22 cellular contexts compared by ENCODE assay signal in genomic region chr3:123644358-123644757, GRCh38.
"Had no signal": no experiment of that assay in that cellular context is flagged by ENCODE, and none has a peak within 500 bp of the region (broad histone marks: within the 10 kb centered on the region; RNA-seq: fewer than 3 reads in every experiment).

No MANE protein-coding gene starts in this region.

- H3K4me2 ChIP-seq: smooth muscle cell had no signal

- H3K27me3 ChIP-seq: body of pancreas, gastrocnemius medialis, heart right ventricle, neutrophil, pancreas, right lobe of liver, tibial nerve, vagina had no signal

- H3K4me1 ChIP-seq: body of pancreas, gastrocnemius medialis, pancreas, right lobe of liver, vagina had no signal

- H3K4me3 ChIP-seq: body of pancreas, gastrocnemius medialis, heart right ventricle, pancreas, right lobe of liver, smooth muscle cell, tibial nerve, vagina had no signal

- H3K4me1 Mint-ChIP-seq: activated CD4-positive, alpha-beta T cell treated with anti-CD3 and anti-CD28 coated beads for 36 hours; natural killer cell; T-cell had no signal

- H3K36me3 Mint-ChIP-seq: activated naive CD4-positive, alpha-beta T cell treated with anti-CD3 and anti-CD28 coated beads, Interleukin-2, amount 50 U/mL, for 72 hours; natural killer cell; stimulated activated effector memory CD8-positive, alpha-beta T cell treated with anti-CD3 and anti-CD28 coated beads, Interleukin-12 subunit alpha, Interleukin-12 subunit beta, amount 100 ng/mL, for 72 hours; T-cell; WTC11 had no signal

- H3K9me3 ChIP-seq: body of pancreas, gastrocnemius medialis, heart right ventricle, neutrophil, pancreas, right lobe of liver, tibial nerve, vagina had no signal

- H3K36me3 ChIP-seq: gastrocnemius medialis, neutrophil, pancreas, tibial nerve had no signal

- H3K27me3 Mint-ChIP-seq: activated CD4-positive, alpha-beta T cell treated with anti-CD3 and anti-CD28 coated beads for 36 hours had no signal

- H3K27ac Mint-ChIP-seq: activated CD4-positive, alpha-beta T cell treated with anti-CD3 and anti-CD28 coated beads for 36 hours; activated naive CD4-positive, alpha-beta T cell treated with anti-CD3 and anti-CD28 coated beads, Interleukin-2, amount 50 U/mL, for 72 hours; natural killer cell; stimulated activated effector memory CD8-positive, alpha-beta T cell treated with anti-CD3 and anti-CD28 coated beads, Interleukin-12 subunit alpha, Interleukin-12 subunit beta, amount 100 ng/mL, for 72 hours; T-cell; WTC11 had no signal

- H3K27ac ChIP-seq: body of pancreas, gastrocnemius medialis, heart right ventricle, neutrophil, pancreas, right lobe of liver, tibial nerve, vagina had no signal

- DNase-seq: activated CD4-positive, alpha-beta T cell treated with anti-CD3 and anti-CD28 coated beads for 36 hours; activated CD4-positive, alpha-beta T cell treated with anti-CD3 and anti-CD28 coated beads, Interleukin-2, amount 50 U/mL, for 48 hours; activated gamma-delta T cell treated with Interleukin-2 at 50 U/mL for 16 hours; amniotic stem cell; body of pancreas; caudate nucleus; erythroblast; gastrocnemius medialis; heart right ventricle; mesenchymal stem cell; natural killer cell; pancreas; right lobe of liver; stimulated activated CD4-positive, alpha-beta T cell treated with anti-CD3 and anti-CD28 coated beads, Interleukin-4, amount 100 ng/mL, for 24 hours; T-cell had no signal

- H3K9me3 Mint-ChIP-seq: activated naive CD4-positive, alpha-beta T cell treated with anti-CD3 and anti-CD28 coated beads, Interleukin-2, amount 50 U/mL, for 72 hours; natural killer cell; stimulated activated effector memory CD8-positive, alpha-beta T cell treated with anti-CD3 and anti-CD28 coated beads, Interleukin-12 subunit alpha, Interleukin-12 subunit beta, amount 100 ng/mL, for 72 hours; T-cell; WTC11 had no signal

- H3K4me3 Mint-ChIP-seq: activated CD4-positive, alpha-beta T cell treated with anti-CD3 and anti-CD28 coated beads for 36 hours; natural killer cell; stimulated activated effector memory CD8-positive, alpha-beta T cell treated with anti-CD3 and anti-CD28 coated beads, Interleukin-12 subunit alpha, Interleukin-12 subunit beta, amount 100 ng/mL, for 72 hours; T-cell; WTC11 had no signal
